In the genomic region with DNA sequence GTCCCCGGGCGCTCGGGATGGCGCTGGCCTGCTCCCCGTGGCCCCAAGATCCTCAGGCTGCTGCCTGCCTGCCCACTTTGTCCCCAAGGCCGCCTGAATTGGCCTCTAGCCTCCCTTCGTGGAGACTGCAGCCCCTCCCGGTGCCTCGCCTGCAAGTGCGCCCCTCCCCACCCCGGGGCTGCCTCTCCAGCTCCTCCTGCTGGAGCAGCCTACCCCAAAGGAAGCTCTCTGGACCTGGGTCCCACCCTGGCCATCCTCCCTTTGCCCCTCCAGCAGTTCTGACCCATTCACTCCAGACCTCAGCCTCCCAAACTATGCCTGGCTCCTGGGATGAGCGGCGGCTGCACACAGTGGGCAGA, we compare ENCODE assay signal across 17 cellular contexts. TPM values are rescaled to one million over a fixed set of nuclear protein-coding genes. Genes with fewer than 3 reads are reported as not detected.
DNase-seq lines count a peak whose midpoint lies in the region; ATAC-seq and TF ChIP-seq lines count a peak whose summit lies in the region.
"Had no signal": no experiment of that assay in that cellular context is flagged by ENCODE, and none has a peak within 500 bp of the region (broad histone marks: within the 10 kb centered on the region; RNA-seq: fewer than 3 reads in every experiment).

No MANE protein-coding gene starts in this region.

- WGBS in right lobe of liver (ENCODE audit: insufficient coverage, low coverage, low lambda C conversion rate, missing lambda C conversion rate), result 100% methylated on average over 1 of the region's 13 CpGs

- H3K36me3 ChIP-seq in HCT116 (ENCODE audit: control insufficient read depth in 1 of 2, insufficient read depth in 2 of 2, low read length in 2 of 2) (no peaks in the 10 kb centered on the region), WERI-Rb-1 (no peaks in the 10 kb centered on the region), right lobe of liver (no peaks in the 10 kb centered on the region), Caco-2 (ENCODE audit: control insufficient read depth, insufficient read depth, low read length) (no peaks in the 10 kb centered on the region)
- H3K36me3 ChIP-seq: cardiac muscle cell, suprapubic skin had no signal

- BruUV-seq in HCT116 (replicated peaks; lab: Mats Ljungman, UMichigan) (no TSS peak), Caco-2 (replicated peaks; lab: Mats Ljungman, UMichigan) (no TSS peak)

- 0 out of 6 replicates have a peak, but pooled peaks of 1 of the 3 experiments have one; percentile 12 for TF ChIP-seq CTCF in HCT116 (IDR thresholded peaks at IDR 0.05 in 2 of 3, conservative IDR thresholded peaks at IDR 0.05 in 1 of 3; ENCODE audit: borderline replicate concordance in 1 of 3, insufficient read depth in 1 of 3, low read depth in 2 of 3, low read length in 2 of 3)
- TF ChIP-seq CTCF in WERI-Rb-1 (IDR thresholded peaks at IDR 0.05; ENCODE audit: low read depth, low read length), result peak; percentile 53
- no peak for TF ChIP-seq CTCF in right lobe of liver (IDR thresholded peaks at IDR 0.05)
- TF ChIP-seq CTCF in Caco-2 (IDR thresholded peaks at IDR 0.05; ENCODE audit: insufficient read depth in 1 of 2, low read depth in 1 of 2, low read length in 1 of 2, severe bottlenecking in 1 of 2, unreplicated experiment in 1 of 2), result peak in 1 of 2 experiments; percentile 2

- no peak overlapping the region for H3K9ac ChIP-seq in HCT116 (ENCODE audit: low read length)

- H3K27ac Mint-ChIP-seq in Caco-2 (ENCODE audit: unreplicated experiment), result no peak overlapping the region
- H3K27ac Mint-ChIP-seq: CD4-positive, alpha-beta memory T cell; natural killer cell had no signal

- no peak overlapping the region for H2AFZ ChIP-seq in HCT116 (ENCODE audit: low read depth, low read length, poor library complexity, severe bottlenecking)

- no peak for TF ChIP-seq RAD21 in HCT116 (IDR thresholded peaks at IDR 0.05; ENCODE audit: low read depth)

- CTCF ChIA-PET in HCT116 (lab: Charles Lee), result interaction anchor here (1.0 kb wide), 1 partner anchor 183 kb away, joined by 3 read pairs; no protein-coding TSS in a partner anchor
- CTCF ChIA-PET in Caco-2 (lab: Charles Lee), result interaction anchor here (1.1 kb wide), 1 partner anchor 248 kb away, joined by 3 read pairs; no protein-coding TSS in a partner anchor

- intact Hi-C loops in HCT116 (cut with micrococcal nuclease), result no loop called here
- intact Hi-C loops in right lobe of liver (cut with DNase I), result no loop called here
- intact Hi-C loops in Caco-2 (cut with micrococcal nuclease; ENCODE audit: unreplicated experiment), result no loop called here

- H3K36me3 Mint-ChIP-seq in Caco-2 (ENCODE audit: insufficient read depth, unreplicated experiment), result no peaks in the 10 kb centered on the region
- H3K36me3 Mint-ChIP-seq: activated naive CD8-positive, alpha-beta T cell treated with anti-CD3 and anti-CD28 coated beads, Interleukin-2, amount 10 ng/mL, durations not matched to agents 7 days and 5 days; CD4-positive, alpha-beta memory T cell; natural killer cell had no signal

- no peak overlapping the region for H3K4me3 Mint-ChIP-seq in Caco-2 (ENCODE audit: unreplicated experiment)
- H3K4me3 Mint-ChIP-seq: activated naive CD8-positive, alpha-beta T cell treated with anti-CD3 and anti-CD28 coated beads, Interleukin-2, amount 10 ng/mL, durations not matched to agents 7 days and 5 days; CD4-positive, alpha-beta memory T cell; natural killer cell had no signal

- ATAC-seq in HCT116 (0 out of 2 replicates have a peak, but pooled peaks have one; percentile 12), right lobe of liver (no peak), HG03175 (IDR thresholded peaks at IDR 0.05; ENCODE audit: unreplicated experiment) (no peak)
- ATAC-seq: natural killer cell had no signal

- H3K27me3 ChIP-seq in HCT116 (ENCODE audit: insufficient read depth, low read length) (no peaks in the 10 kb centered on the region), WERI-Rb-1 (ENCODE audit: insufficient read depth, low read depth, severe bottlenecking) (no peaks in the 10 kb centered on the region), right lobe of liver (no peaks in the 10 kb centered on the region), Caco-2 (replicated peaks; ENCODE audit: control insufficient read depth, insufficient read depth, low read length) (no peaks in the 10 kb centered on the region)
- H3K27me3 ChIP-seq: cardiac muscle cell had no signal

- H3K9me3 ChIP-seq in HCT116 (ENCODE audit: control insufficient read depth in 1 of 2, insufficient read depth in 1 of 2, low read depth in 1 of 2, low read length in 2 of 2) (no peaks in the 10 kb centered on the region), WERI-Rb-1 (ENCODE audit: severe bottlenecking) (peaks cover under 1% of the 10 kb centered on the region), right lobe of liver (no peaks in the 10 kb centered on the region), Caco-2 (no peaks in the 10 kb centered on the region)
- H3K9me3 ChIP-seq: suprapubic skin had no signal

- H3K4me1 ChIP-seq in HCT116 (ENCODE audit: control insufficient read depth in 1 of 2, insufficient read depth in 2 of 2, low read length in 2 of 2), result peaks cover 0 to 3% of the 10 kb centered on the region in 2 experiments; a peak in 1 of 4 replicates
- H3K4me1 ChIP-seq in right lobe of liver, result peaks cover 0 to 7% (median 3%) of the 10 kb centered on the region in 4 donors
- no peaks in the 10 kb centered on the region for H3K4me1 ChIP-seq in Caco-2
- H3K4me1 ChIP-seq: suprapubic skin had no signal

- POLR2A ChIA-PET in HCT116 (lab: Charles Lee), result no interaction called here
- POLR2A ChIA-PET in Caco-2 (lab: Charles Lee), result no interaction called here

- H3K9me2 ChIP-seq in HCT116 (ENCODE audit: insufficient read depth), result no peaks in the 10 kb centered on the region

- no peak overlapping the region for H3K4me2 ChIP-seq in HCT116 (ENCODE audit: low read length)

- RAD21 ChIA-PET in HCT116 (lab: Charles Lee; ENCODE audit: low non-redundant PET in 1 of 2, low total read pairs in 2 of 2, uncharacterized antibody in 2 of 2, unreplicated experiment in 2 of 2), result no interaction called here

- H3K4me1 Mint-ChIP-seq in Caco-2 (ENCODE audit: low read depth, unreplicated experiment), result no peaks in the 10 kb centered on the region

- H4K20me1 ChIP-seq in HCT116 (ENCODE audit: insufficient read depth), result no peaks in the 10 kb centered on the region

- H3K27me3 Mint-ChIP-seq in Caco-2 (ENCODE audit: insufficient read depth, unreplicated experiment), result no peaks in the 10 kb centered on the region
- H3K27me3 Mint-ChIP-seq: activated naive CD8-positive, alpha-beta T cell treated with anti-CD3 and anti-CD28 coated beads, Interleukin-2, amount 10 ng/mL, durations not matched to agents 7 days and 5 days; CD4-positive, alpha-beta memory T cell had no signal

- TF ChIP-seq POLR2A in HCT116 (IDR thresholded peaks at IDR 0.05; ENCODE audit: borderline replicate concordance, extremely low read depth, insufficient read depth, insufficient read length) (no peak), right lobe of liver (IDR thresholded peaks at IDR 0.05) (no peak)

- H3K4me3 ChIP-seq in HCT116 (replicated peaks in 1 of 2; ENCODE audit: low read depth in 1 of 2, low read length in 2 of 2) (no peak overlapping the region), WERI-Rb-1 (ENCODE audit: low read depth, low read length) (no peak overlapping the region), right lobe of liver (no peak overlapping the region), Caco-2 (ENCODE audit: low read depth, low read length) (no peak overlapping the region)
- H3K4me3 ChIP-seq: cardiac muscle cell, suprapubic skin had no signal

- no peaks in the 10 kb centered on the region for H3K79me2 ChIP-seq in HCT116 (ENCODE audit: insufficient read depth, low read length)

- peak; percentile 37 for DNase-seq in DMS 273 (lab: John Stamatoyannopoulos, UW; ENCODE audit: unreplicated experiment)
- DNase-seq in DMS 273 treated with DMSO at 0.1 percent for 48 hours (lab: John Stamatoyannopoulos, UW), result no peak
- DNase-seq in HCT116 (ENCODE audit: low read depth, low spot score), result no peak
- peak; percentile 27 for DNase-seq in WERI-Rb-1
- peak in 2 of 3 donors; percentile 41 to 55 for DNase-seq in right lobe of liver
- no peak for DNase-seq in Caco-2
- no peak for DNase-seq in NCI-H128 (lab: John Stamatoyannopoulos, UW; ENCODE audit: unreplicated experiment)
- DNase-seq: CD4-positive, alpha-beta memory T cell; GDM1; mammary epithelial cell; natural killer cell; NCI-H1092 treated with DMSO at 0.1 percent for 48 hours; NCI-H226 had no signal

- no peaks in the 10 kb centered on the region for H3K9me3 Mint-ChIP-seq in Caco-2 (ENCODE audit: unreplicated experiment)
- H3K9me3 Mint-ChIP-seq: activated naive CD8-positive, alpha-beta T cell treated with anti-CD3 and anti-CD28 coated beads, Interleukin-2, amount 10 ng/mL, durations not matched to agents 7 days and 5 days; natural killer cell had no signal

- H3K27ac ChIP-seq in HCT116 (ENCODE audit: low read depth, low read length), result no peak overlapping the region; the same call in 1 of the 2 replicates
- no peak overlapping the region for H3K27ac ChIP-seq in WERI-Rb-1
- H3K27ac ChIP-seq in right lobe of liver, result no peak overlapping the region
- H3K27ac ChIP-seq: cardiac muscle cell, suprapubic skin had no signal

TF ChIP-seq in HCT116, 20 proteins besides CTCF, POLR2A, EP300 and RAD21 (continues in another document):
- TF ChIP-seq POLR2AphosphoS5 (IDR thresholded peaks at IDR 0.05; ENCODE audit: low read depth, low read length) (no peak), TCF7L2 (IDR thresholded peaks at IDR 0.05; ENCODE audit: borderline replicate concordance, extremely low read depth, insufficient read depth, insufficient read length) (no peak), JUND (IDR thresholded peaks at IDR 0.05) (no peak)

RNA-seq across cellular contexts. Expression of a gene that starts 6.2 kb away (rescaled TPM):
- total RNA-seq in HCT116 (2021; ENCODE audit: unreplicated experiment) (0.22 TPM), right lobe of liver (1 to 10 TPM in 1 of 6 experiments, under 1 TPM in 5; 0.11 to 1.1 (median 0.50) TPM), Caco-2 (2022) (not detected in 2 replicates)
- polyA plus RNA-seq in HCT116 (2012), result 0.05 and 0.09 TPM in 2 replicates
- total RNA-seq: natural killer cell had no signal
- polyA plus RNA-seq: CD4-positive, alpha-beta memory T cell; mammary epithelial cell had no signal

RNA-seq across cellular contexts. Expression of a gene that starts 32.1 kb away (rescaled TPM):
- 0.61 TPM for total RNA-seq in HCT116 (2021; ENCODE audit: unreplicated experiment)
- polyA plus RNA-seq in HCT116 (2012), result 0.53 and 0.55 TPM in 2 replicates
- total RNA-seq in right lobe of liver, result under 1 TPM in 4 of 6 experiments, not detected in 2; 0.04 to 0.19 (median 0.11) TPM
- 0.26 and 0.36 TPM in 2 replicates for total RNA-seq in Caco-2 (2022)
- total RNA-seq: activated naive CD8-positive, alpha-beta T cell treated with anti-CD3 and anti-CD28 coated beads, Interleukin-2, amount 10 ng/mL, durations not matched to agents 7 days and 5 days; CD4-positive, alpha-beta memory T cell; natural killer cell had no signal
- polyA plus RNA-seq: CD4-positive, alpha-beta memory T cell had no signal

RNA-seq across cellular contexts. Expression of a gene that starts 45.5 kb away (rescaled TPM):
- total RNA-seq in HCT116 (2021; ENCODE audit: unreplicated experiment) (28.7 TPM), right lobe of liver (10 to 100 TPM; 24.4 to 54.2 (median 35.9) TPM), Caco-2 (2022) (21.2 and 21.7 TPM in 2 replicates)
- polyA plus RNA-seq in HCT116 (2012), result 11.1 and 13.4 TPM in 2 replicates

RNA-seq across cellular contexts. Expression of a gene that starts 52.5 kb away (rescaled TPM):
- total RNA-seq in HCT116 (2021; ENCODE audit: unreplicated experiment) (17.3 TPM), right lobe of liver (1 to 10 TPM in 1 of 6 experiments, under 1 TPM in 2, not detected in 3; 0.27 to 1.4 (median 0.31) TPM), Caco-2 (2022) (1.4 and 1.6 TPM in 2 replicates)
- 20.5 and 25.0 TPM in 2 replicates for polyA plus RNA-seq in HCT116 (2012)
- total RNA-seq: CD4-positive, alpha-beta memory T cell; suprapubic skin had no signal
- polyA plus RNA-seq: CD4-positive, alpha-beta memory T cell had no signal

Comparison
In these comparisons a context has a peak if more than half of its experiments do, and no peak if none do; other contexts are left out.
1. DNase-seq: peak in DMS 273 (single experiment), WERI-Rb-1 (single experiment) and right lobe of liver (2 of 3); none in DMS 273 treated with DMSO at 0.1 percent for 48 hours (single experiment), HCT116 (single experiment), Caco-2 (0 of 2) and NCI-H128 (single experiment).